In the genomic region with DNA sequence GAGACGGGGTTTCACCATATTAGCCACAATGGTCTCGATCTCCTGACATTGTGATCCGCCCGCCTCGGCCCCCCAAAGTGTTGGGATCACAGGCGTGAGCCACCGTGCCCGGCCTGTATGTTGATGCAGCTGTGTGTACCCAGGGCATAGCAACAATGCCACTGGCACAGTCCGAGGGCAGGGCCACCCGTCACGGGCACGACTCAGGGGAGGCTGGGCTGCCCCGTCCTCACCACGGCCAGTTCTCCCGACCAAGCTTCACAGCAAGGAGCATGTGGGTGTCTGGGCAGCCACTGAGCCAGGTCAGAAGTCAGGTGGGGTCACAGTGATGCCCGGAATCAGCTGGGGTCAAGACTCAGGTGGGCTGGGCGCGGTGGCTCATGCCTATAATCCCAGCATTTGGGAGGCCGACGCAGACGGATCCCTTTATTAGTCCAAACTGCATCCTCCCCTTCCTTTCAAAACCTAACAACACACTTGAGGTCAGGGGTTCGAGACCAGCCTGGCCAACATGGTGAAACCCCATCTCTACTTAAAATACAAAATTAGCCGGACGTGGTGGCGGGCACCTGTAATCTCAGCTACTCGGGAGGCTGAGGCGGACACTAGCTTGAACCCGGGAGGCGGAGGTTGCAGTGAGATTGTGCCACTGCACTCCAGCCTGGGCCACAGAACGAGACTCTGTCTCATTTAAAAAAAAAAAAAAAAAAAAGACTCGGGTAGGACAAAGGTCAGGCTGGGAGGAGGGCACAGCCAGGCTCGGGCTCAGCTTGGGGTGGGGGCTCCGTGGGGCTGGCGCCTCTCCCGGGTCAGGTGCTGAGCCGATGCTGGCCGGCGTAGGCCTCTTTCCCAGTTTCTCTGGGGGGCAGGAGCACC, we compare ENCODE assay signal across 8 cellular contexts. TPM values are rescaled to one million over a fixed set of nuclear protein-coding genes. Genes with fewer than 3 reads are reported as not detected.
A peak's percentile ranks its signal among the peaks of the same experiment; 100 is the strongest.
DNase-seq lines count a peak whose midpoint lies in the region; ATAC-seq and TF ChIP-seq lines count a peak whose summit lies in the region.

No MANE protein-coding gene starts in this region.

- H3K27me3 ChIP-seq in BLaER1 (no peaks in the 10 kb centered on the region), ectodermal cell (ENCODE audit: control insufficient read depth, insufficient read depth, low read length, poor library complexity, severe bottlenecking) (no peaks in the 10 kb centered on the region)

- no peaks in the 10 kb centered on the region for H3K36me3 Mint-ChIP-seq in nephron (ENCODE audit: low read depth)

- H4K20me1 ChIP-seq in BLaER1: peaks cover 37% of the 10 kb centered on the region

- 71 to 72% methylated on average over 38 of the region's 38 CpGs for WGBS in ectodermal cell, 2 experiments

- H3K36me3 ChIP-seq in BLaER1 (peaks cover 12% of the 10 kb centered on the region), ectodermal cell (ENCODE audit: control insufficient read depth, insufficient read depth, low read length) (no peaks in the 10 kb centered on the region)

- no peaks in the 10 kb centered on the region for H3K9me3 ChIP-seq in BLaER1
- no peaks in the 10 kb centered on the region for H3K9me3 ChIP-seq in ectodermal cell (ENCODE audit: control insufficient read depth, low read length)

- peak overlapping the region; percentile 90 for H3K27ac ChIP-seq in BLaER1
- H3K27ac ChIP-seq in ectodermal cell (ENCODE audit: insufficient read depth, low read depth, low read length, poor library complexity, severe bottlenecking): peak overlapping the region; percentile 84

- H3K4me1 Mint-ChIP-seq in nephron: peaks cover 17% of the 10 kb centered on the region

- peak overlapping the region; percentile 93 for H3K4me2 ChIP-seq in BLaER1

- ATAC-seq in GM19463 (IDR thresholded peaks at IDR 0.05; ENCODE audit: unreplicated experiment) (no peak), HG02623 (IDR thresholded peaks at IDR 0.05; ENCODE audit: unreplicated experiment) (no peak), HG03095 (IDR thresholded peaks at IDR 0.05; ENCODE audit: unreplicated experiment) (no peak)

- peak overlapping the region; percentile 90 for H3K9ac ChIP-seq in BLaER1

- peak overlapping the region; percentile 42 to 92 (median 70) for H3K27ac Mint-ChIP-seq in nephron

- TF ChIP-seq POLR2A in NB4 (IDR thresholded peaks at IDR 0.05; ENCODE audit: extremely low read depth, insufficient read length): no peak

- no peaks in the 10 kb centered on the region for H3K9me3 Mint-ChIP-seq in nephron

- peak overlapping the region; percentile 82 to 88 (median 85) for H3K4me3 Mint-ChIP-seq in nephron

- no peak for TF ChIP-seq CTCF in NB4 (IDR thresholded peaks at IDR 0.05; ENCODE audit: low read depth, low read length)
- TF ChIP-seq CTCF in nephron (IDR thresholded peaks at IDR 0.05; ENCODE audit: unreplicated experiment in 3 of 3): no peak

- H3K4me1 ChIP-seq in BLaER1: peaks cover 21% of the 10 kb centered on the region
- H3K4me1 ChIP-seq in ectodermal cell (ENCODE audit: control insufficient read depth, insufficient read depth, low read length): peaks cover 16% of the 10 kb centered on the region

- DNase-seq in NB4 (ENCODE audit: low read depth) (no peak), GDM1 (lab: John Stamatoyannopoulos, UW) (no peak)

- H3K27me3 Mint-ChIP-seq in nephron (ENCODE audit: low read depth): no peaks in the 10 kb centered on the region

- H3K4me3 ChIP-seq in BLaER1: peak overlapping the region; percentile 87
- H3K4me3 ChIP-seq in NB4 (ENCODE audit: low read depth, low read length): peak overlapping the region; percentile 40
- H3K4me3 ChIP-seq in ectodermal cell (ENCODE audit: insufficient read depth, low read depth, low read length): peak overlapping the region; percentile 97

RNA-seq across cellular contexts. Expression of gene CDC34, which starts 1.2 kb away (rescaled TPM):
- 121 TPM for polyA plus RNA-seq in ectodermal cell (2013, experiment 1 of 4)
- 110 TPM for polyA plus RNA-seq in ectodermal cell (2013, experiment 2 of 4)
- 105 TPM for polyA plus RNA-seq in ectodermal cell (2013, experiment 3 of 4)
- 117 TPM for polyA plus RNA-seq in ectodermal cell (2013, experiment 4 of 4)

RNA-seq across cellular contexts. Expression of gene GZMM, which starts 13.5 kb away (rescaled TPM):
- polyA plus RNA-seq in ectodermal cell (2013, experiment 1 of 4): not detected
- polyA plus RNA-seq in ectodermal cell (2013, experiment 2 of 4): not detected
- not detected for polyA plus RNA-seq in ectodermal cell (2013, experiment 3 of 4)
- polyA plus RNA-seq in ectodermal cell (2013, experiment 4 of 4): not detected

RNA-seq across cellular contexts. Expression of gene TPGS1, which starts 23.1 kb away (rescaled TPM):
- 7.2 TPM for polyA plus RNA-seq in ectodermal cell (2013, experiment 1 of 4)
- 4.7 TPM for polyA plus RNA-seq in ectodermal cell (2013, experiment 2 of 4)
- polyA plus RNA-seq in ectodermal cell (2013, experiment 3 of 4): 11.5 TPM
- 9.6 TPM for polyA plus RNA-seq in ectodermal cell (2013, experiment 4 of 4)

RNA-seq across cellular contexts. Expression of gene MADCAM1, which starts 34.1 kb away (rescaled TPM):
- 1.4 TPM for polyA plus RNA-seq in ectodermal cell (2013, experiment 1 of 4)
- polyA plus RNA-seq in ectodermal cell (2013, experiment 2 of 4): 0.69 TPM
- polyA plus RNA-seq in ectodermal cell (2013, experiment 3 of 4): 0.53 TPM
- polyA plus RNA-seq in ectodermal cell (2013, experiment 4 of 4): 0.61 TPM

RNA-seq across cellular contexts. Expression of gene BSG, which starts 42.0 kb away (rescaled TPM):
- 864 TPM for polyA plus RNA-seq in ectodermal cell (2013, experiment 1 of 4)
- polyA plus RNA-seq in ectodermal cell (2013, experiment 2 of 4): 896 TPM
- polyA plus RNA-seq in ectodermal cell (2013, experiment 3 of 4): 649 TPM
- polyA plus RNA-seq in ectodermal cell (2013, experiment 4 of 4): 707 TPM

Comparison
In these comparisons a context has a peak if more than half of its experiments do, and no peak if none do; other contexts are left out.
1. H3K4me3 ChIP-seq: peak in every context shown above with its lines; median percentile 97 in ectodermal cell; 87 in BLaER1; 40 in NB4.